ENCODE assay signal across 14 cellular contexts in the genomic region with DNA sequence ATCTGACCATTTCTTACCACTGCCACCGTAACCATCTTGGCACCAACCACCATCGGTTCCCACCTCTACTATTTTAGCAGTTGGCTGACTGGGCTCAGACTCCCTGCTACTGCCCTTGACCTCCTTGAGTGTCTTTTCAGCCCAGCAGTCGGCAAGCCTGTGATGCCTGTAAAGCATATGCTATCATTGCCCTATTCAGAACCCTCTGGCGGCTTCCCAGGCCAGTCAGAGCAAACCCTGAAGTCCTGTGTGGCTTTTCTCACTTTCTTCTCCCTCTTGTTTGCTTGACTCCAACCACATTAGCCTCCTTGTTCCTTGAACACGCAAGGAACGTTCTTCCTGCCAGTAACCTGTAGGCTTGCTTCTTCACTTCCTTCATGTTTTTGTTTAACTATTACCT.
"Had no signal": no experiment of that assay in that cellular context is flagged by ENCODE, and none has a peak within 500 bp of the region (broad histone marks: within the 10 kb centered on the region; RNA-seq: fewer than 3 reads in every experiment).

No MANE protein-coding gene starts in this region.

- H3K4me3 Mint-ChIP-seq: activated T-cell treated with anti-CD3 and anti-CD28 coated beads, Interleukin-2, amount 50 U/mL, for 4 hours; nephron progenitor cell; stimulated activated naive CD8-positive, alpha-beta T cell treated with anti-CD3 and anti-CD28 coated beads, Interleukin-15, Interleukin-2, amounts not matched to agents 100 ng/mL and 50 ng/mL, for 24 hours had no signal

- H3K4me1 Mint-ChIP-seq: nephron progenitor cell had no signal

- H3K27me3 ChIP-seq: testis had no signal

- ATAC-seq: activated CD4-positive, CD25-positive, alpha-beta regulatory T cell treated with anti-CD3 and anti-CD28 coated beads, Interleukin-2, amount 50 U/mL, for 24 hours; activated T-cell treated with anti-CD3 and anti-CD28 coated beads, Interleukin-2, amount 50 U/mL, for 4 hours; foreskin keratinocyte; sciatic nerve had no signal

- DNase-seq: activated CD4-positive, alpha-beta T cell treated with anti-CD3 and anti-CD28 coated beads, Interleukin-2, amount 50 U/mL, for 4 hours; activated gamma-delta T cell treated with Interleukin-2 at 50 U/mL for 16 hours; activated T-cell treated with anti-CD3 and anti-CD28 coated beads, Interleukin-2, amount 50 U/mL, for 4 hours; foreskin keratinocyte; nephron progenitor cell; stimulated activated CD4-positive, alpha-beta T cell treated with anti-CD3 and anti-CD28 coated beads, Interleukin-12 subunit alpha, Interleukin-12 subunit beta, amount 100 ng/mL, for 4 hours; T-helper 2 cell; testis had no signal

- H3K4me3 ChIP-seq: testis had no signal

- H3K27ac Mint-ChIP-seq: nephron progenitor cell; stimulated activated naive CD8-positive, alpha-beta T cell treated with anti-CD3 and anti-CD28 coated beads, Interleukin-15, Interleukin-2, amounts not matched to agents 100 ng/mL and 50 ng/mL, for 24 hours had no signal

- H3K4me1 ChIP-seq: foreskin keratinocyte had no signal

- H3K9me3 ChIP-seq: testis had no signal

- H3K27ac ChIP-seq: foreskin keratinocyte, testis had no signal

- FAIRE-seq: astrocyte, endothelial cell of umbilical vein, urothelium cell line had no signal
